ENCODE assay signal across 8 cellular contexts in genomic region chr11:119093666-119093950, GRCh38. TPM values are rescaled to one million over a fixed set of nuclear protein-coding genes. Genes with fewer than 3 reads are reported as not detected.
DNase-seq lines count a peak whose midpoint lies in the region; ATAC-seq and TF ChIP-seq lines count a peak whose summit lies in the region.

No MANE protein-coding gene starts in this region.

- H3K36me3 Mint-ChIP-seq in HFFc6 (ENCODE audit: low read depth) = peaks cover 28% of the 10 kb centered on the region
- H3K36me3 Mint-ChIP-seq in activated T-helper 1 cell treated with anti-CD3 and anti-CD28 coated beads, Interleukin-12 subunit alpha, Interleukin-12 subunit beta, Interleukin-2, Interleukin-4 antibody, amounts not matched to agents 30 ng/mL and 10 ng/mL and 1 ng/mL, durations not matched to agents 14 hours and 24 hours and 36 hours (ENCODE audit: low read depth) = peaks cover 57% of the 10 kb centered on the region
- peaks cover 46% of the 10 kb centered on the region for H3K36me3 Mint-ChIP-seq in stimulated activated memory B cell treated with anti-CD40 and anti-IgM and Interleukin-4, amounts not matched to agents 10 μg/mL and 1 μg/mL and 100 μg/mL, for 72 hours

- intact Hi-C loops in activated T-helper 1 cell treated with anti-CD3 and anti-CD28 coated beads, Interleukin-12 subunit alpha, Interleukin-12 subunit beta, Interleukin-2, Interleukin-4 antibody, amounts not matched to agents 30 ng/mL and 10 ng/mL and 1 ng/mL, durations not matched to agents 14 hours and 24 hours and 36 hours (cut with micrococcal nuclease) = no loop called here

- H3K4me3 ChIP-seq in iPS-11a (ENCODE audit: low read depth, low read length) = peak overlapping the region; percentile 83

- peak overlapping the region; percentile 87 for H3K27ac Mint-ChIP-seq in HFFc6
- peak overlapping the region; percentile 84 for H3K27ac Mint-ChIP-seq in activated T-helper 1 cell treated with anti-CD3 and anti-CD28 coated beads, Interleukin-12 subunit alpha, Interleukin-12 subunit beta, Interleukin-2, Interleukin-4 antibody, amounts not matched to agents 30 ng/mL and 10 ng/mL and 1 ng/mL, durations not matched to agents 14 hours and 24 hours and 36 hours
- H3K27ac Mint-ChIP-seq in stimulated activated memory B cell treated with anti-CD40 and anti-IgM and Interleukin-4, amounts not matched to agents 10 μg/mL and 1 μg/mL and 100 μg/mL, for 72 hours = peak overlapping the region; percentile 98

- 0 out of 2 replicates have a peak, but pooled peaks cover 5% of the 10 kb centered on the region for H3K9me3 Mint-ChIP-seq in HFFc6
- no peaks in the 10 kb centered on the region for H3K9me3 Mint-ChIP-seq in activated T-helper 1 cell treated with anti-CD3 and anti-CD28 coated beads, Interleukin-12 subunit alpha, Interleukin-12 subunit beta, Interleukin-2, Interleukin-4 antibody, amounts not matched to agents 30 ng/mL and 10 ng/mL and 1 ng/mL, durations not matched to agents 14 hours and 24 hours and 36 hours
- no peaks in the 10 kb centered on the region for H3K9me3 Mint-ChIP-seq in stimulated activated memory B cell treated with anti-CD40 and anti-IgM and Interleukin-4, amounts not matched to agents 10 μg/mL and 1 μg/mL and 100 μg/mL, for 72 hours

- TF ChIP-seq CTCF in HFFc6 (IDR thresholded peaks at IDR 0.05) (no peak), GM13977 (IDR thresholded peaks at IDR 0.05; ENCODE audit: extremely low read depth, insufficient read depth, missing control alignments) (no peak)

- ATAC-seq in stimulated activated memory B cell treated with anti-CD40 and anti-IgM and Interleukin-4, amounts not matched to agents 10 μg/mL and 1 μg/mL and 100 μg/mL, for 72 hours = no peak

- DNase-seq in HFFc6 = no peak
- DNase-seq in activated T-helper 1 cell treated with anti-CD3 and anti-CD28 coated beads, Interleukin-12 subunit alpha, Interleukin-12 subunit beta, Interleukin-2, Interleukin-4 antibody, amounts not matched to agents 30 ng/mL and 10 ng/mL and 1 ng/mL, durations not matched to agents 14 hours and 24 hours and 36 hours (ENCODE audit: low spot score) = no peak
- no peak for DNase-seq in GM13977 (ENCODE audit: low spot score)
- DNase-seq in NCI-H748 (lab: John Stamatoyannopoulos, UW; ENCODE audit: unreplicated experiment) = no peak
- no peak for DNase-seq in NCI-H187 (lab: John Stamatoyannopoulos, UW)
- no peak for DNase-seq in OCI-M2 (lab: John Stamatoyannopoulos, UW; ENCODE audit: unreplicated experiment)

- peaks cover 10% of the 10 kb centered on the region for H3K27me3 Mint-ChIP-seq in HFFc6 (ENCODE audit: insufficient read depth)
- H3K27me3 Mint-ChIP-seq in activated T-helper 1 cell treated with anti-CD3 and anti-CD28 coated beads, Interleukin-12 subunit alpha, Interleukin-12 subunit beta, Interleukin-2, Interleukin-4 antibody, amounts not matched to agents 30 ng/mL and 10 ng/mL and 1 ng/mL, durations not matched to agents 14 hours and 24 hours and 36 hours (ENCODE audit: insufficient read depth) = peaks cover 4% of the 10 kb centered on the region
- H3K27me3 Mint-ChIP-seq in stimulated activated memory B cell treated with anti-CD40 and anti-IgM and Interleukin-4, amounts not matched to agents 10 μg/mL and 1 μg/mL and 100 μg/mL, for 72 hours = no peaks in the 10 kb centered on the region

- H3K4me3 Mint-ChIP-seq in HFFc6 = peak overlapping the region; percentile 94
- H3K4me3 Mint-ChIP-seq in activated T-helper 1 cell treated with anti-CD3 and anti-CD28 coated beads, Interleukin-12 subunit alpha, Interleukin-12 subunit beta, Interleukin-2, Interleukin-4 antibody, amounts not matched to agents 30 ng/mL and 10 ng/mL and 1 ng/mL, durations not matched to agents 14 hours and 24 hours and 36 hours = peak overlapping the region; percentile 92
- H3K4me3 Mint-ChIP-seq in stimulated activated memory B cell treated with anti-CD40 and anti-IgM and Interleukin-4, amounts not matched to agents 10 μg/mL and 1 μg/mL and 100 μg/mL, for 72 hours = peak overlapping the region; percentile 95

- in situ Hi-C loops in GM13977 (cut with MboI; ENCODE audit: low pct_unique_long_range_greater_than_20kb, low sequenced_read_pairs, unreplicated experiment) = no loop called here

- H3K4me1 Mint-ChIP-seq in HFFc6 (ENCODE audit: low read depth) = peaks cover 30% of the 10 kb centered on the region
- H3K4me1 Mint-ChIP-seq in activated T-helper 1 cell treated with anti-CD3 and anti-CD28 coated beads, Interleukin-12 subunit alpha, Interleukin-12 subunit beta, Interleukin-2, Interleukin-4 antibody, amounts not matched to agents 30 ng/mL and 10 ng/mL and 1 ng/mL, durations not matched to agents 14 hours and 24 hours and 36 hours (ENCODE audit: low read depth) = peaks cover 55% of the 10 kb centered on the region
- H3K4me1 Mint-ChIP-seq in stimulated activated memory B cell treated with anti-CD40 and anti-IgM and Interleukin-4, amounts not matched to agents 10 μg/mL and 1 μg/mL and 100 μg/mL, for 72 hours = peaks cover 47% of the 10 kb centered on the region

RNA-seq across cellular contexts. Expression of gene DPAGT1, which starts 8.0 kb away (rescaled TPM):
- total RNA-seq in HFFc6 (2021; fragmentation: NEBNext Ultra II Directional; extraction: Animal tissue kit (Norgen Biotek cat#: 25700)) = 10 to 100 TPM; 40.5 to 52.5 (median 49.1) TPM
- total RNA-seq in activated T-helper 1 cell treated with anti-CD3 and anti-CD28 coated beads, Interleukin-12 subunit alpha, Interleukin-12 subunit beta, Interleukin-2, Interleukin-4 antibody, amounts not matched to agents 30 ng/mL and 10 ng/mL and 1 ng/mL, durations not matched to agents 14 hours and 24 hours and 36 hours = 81.8 and 84.4 TPM in 2 replicates

RNA-seq across cellular contexts. Expression of gene HMBS, which starts 8.9 kb away (rescaled TPM):
- total RNA-seq in HFFc6 (2021; fragmentation: NEBNext Ultra II Directional; extraction: Animal tissue kit (Norgen Biotek cat#: 25700)) = 10 to 100 TPM; 31.1 to 45.6 (median 41.9) TPM
- 55.0 and 55.6 TPM in 2 replicates for total RNA-seq in activated T-helper 1 cell treated with anti-CD3 and anti-CD28 coated beads, Interleukin-12 subunit alpha, Interleukin-12 subunit beta, Interleukin-2, Interleukin-4 antibody, amounts not matched to agents 30 ng/mL and 10 ng/mL and 1 ng/mL, durations not matched to agents 14 hours and 24 hours and 36 hours

RNA-seq across cellular contexts. Expression of gene C2CD2L, which starts 13.5 kb away (rescaled TPM):
- total RNA-seq in HFFc6 (2021; fragmentation: NEBNext Ultra II Directional; extraction: Animal tissue kit (Norgen Biotek cat#: 25700)) = 10 to 100 TPM; 10.0 to 13.5 (median 10.8) TPM
- 35.7 and 38.2 TPM in 2 replicates for total RNA-seq in activated T-helper 1 cell treated with anti-CD3 and anti-CD28 coated beads, Interleukin-12 subunit alpha, Interleukin-12 subunit beta, Interleukin-2, Interleukin-4 antibody, amounts not matched to agents 30 ng/mL and 10 ng/mL and 1 ng/mL, durations not matched to agents 14 hours and 24 hours and 36 hours

RNA-seq across cellular contexts. Expression of gene VPS11, which starts 26.0 kb away (rescaled TPM):
- 10 to 100 TPM; 27.4 to 31.4 (median 27.8) TPM for total RNA-seq in HFFc6 (2021; fragmentation: NEBNext Ultra II Directional; extraction: Animal tissue kit (Norgen Biotek cat#: 25700))
- total RNA-seq in activated T-helper 1 cell treated with anti-CD3 and anti-CD28 coated beads, Interleukin-12 subunit alpha, Interleukin-12 subunit beta, Interleukin-2, Interleukin-4 antibody, amounts not matched to agents 30 ng/mL and 10 ng/mL and 1 ng/mL, durations not matched to agents 14 hours and 24 hours and 36 hours = 23.5 and 24.0 TPM in 2 replicates

RNA-seq across cellular contexts. Expression of gene HINFP, which starts 27.8 kb away (rescaled TPM):
- 10 to 100 TPM in 4 of 6 experiments, 1 to 10 TPM in 2; 9.9 to 13.4 (median 11.3) TPM for total RNA-seq in HFFc6 (2021; fragmentation: NEBNext Ultra II Directional; extraction: Animal tissue kit (Norgen Biotek cat#: 25700))
- 31.2 and 35.2 TPM in 2 replicates for total RNA-seq in activated T-helper 1 cell treated with anti-CD3 and anti-CD28 coated beads, Interleukin-12 subunit alpha, Interleukin-12 subunit beta, Interleukin-2, Interleukin-4 antibody, amounts not matched to agents 30 ng/mL and 10 ng/mL and 1 ng/mL, durations not matched to agents 14 hours and 24 hours and 36 hours
